ENCODE assay signal across 16 cellular contexts in the genomic region with DNA sequence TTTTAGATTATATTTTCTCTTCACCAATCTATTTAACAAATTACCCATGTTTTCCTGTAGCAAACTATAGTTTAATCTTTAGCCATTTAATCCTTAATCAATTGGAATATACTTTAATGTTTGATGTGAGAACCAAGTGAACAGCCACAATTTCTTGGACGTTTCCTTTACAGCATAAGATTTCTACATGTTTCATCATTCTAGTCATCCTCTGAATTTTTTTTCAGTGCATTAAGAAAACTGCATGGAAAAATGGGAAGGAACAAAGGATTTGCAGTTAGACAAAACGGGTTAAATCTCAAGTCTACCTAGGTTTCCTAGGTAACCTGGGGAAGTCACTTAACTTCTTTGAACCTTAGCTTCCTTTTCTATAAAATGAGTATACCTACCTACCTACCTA.
DNase-seq lines count a peak whose midpoint lies in the region; FAIRE-seq and TF ChIP-seq lines count a peak whose summit lies in the region.
"Had no signal": no experiment of that assay in that cellular context is flagged by ENCODE, and none has a peak within 500 bp of the region (broad histone marks: within the 10 kb centered on the region; RNA-seq: fewer than 3 reads in every experiment).

No MANE protein-coding gene starts in this region.

- intact Hi-C loops in thyroid gland (cut with DNase I): no loop called here

- no peaks in the 10 kb centered on the region for H3K9me3 ChIP-seq in small intestine (ENCODE audit: control insufficient read depth, low read depth)
- H3K9me3 ChIP-seq in thyroid gland: no peaks in the 10 kb centered on the region
- H3K9me3 ChIP-seq: BLaER1 treated with 17β-estradiol and CSF1 and Interleukin-3, amounts not matched to agents 10 nM and 100 nM; HAP-1 had no signal

- no peaks in the 10 kb centered on the region for H3K9me3 Mint-ChIP-seq in chondrocyte (ENCODE audit: low read depth)
- H3K9me3 Mint-ChIP-seq: CD8-positive, alpha-beta T cell had no signal

- WGBS in small intestine, 3 donors: 42 to 49% (median 45%) methylated on average over 2 of the region's 2 CpGs
- WGBS in thyroid gland, 2 donors: 64 to 73% methylated on average over 2 of the region's 2 CpGs

- H3K4me3 ChIP-seq in AG10803 (ENCODE audit: low read length) (no peak overlapping the region), small intestine (ENCODE audit: low read depth in 1 of 2, low read length in 2 of 2) (no peak overlapping the region), thyroid gland (replicated peaks in 1 of 3) (no peak overlapping the region)
- H3K4me3 ChIP-seq: BLaER1 treated with 17β-estradiol and CSF1 and Interleukin-3, amounts not matched to agents 10 nM and 100 nM; GM12878; HAP-1 had no signal

- H3K36me3 Mint-ChIP-seq in chondrocyte (ENCODE audit: low read depth): peaks cover 2% of the 10 kb centered on the region
- H3K36me3 Mint-ChIP-seq: CD8-positive, alpha-beta T cell had no signal

- no peaks in the 10 kb centered on the region for H3K36me3 ChIP-seq in small intestine (ENCODE audit: control insufficient read depth in 2 of 2, insufficient read depth in 2 of 2, low read length in 2 of 2)
- no peaks in the 10 kb centered on the region for H3K36me3 ChIP-seq in thyroid gland
- H3K36me3 ChIP-seq: BLaER1 treated with 17β-estradiol and CSF1 and Interleukin-3, amounts not matched to agents 10 nM and 100 nM; HAP-1 had no signal

- H3K27me3 ChIP-seq in small intestine (ENCODE audit: control insufficient read depth in 2 of 2, insufficient read depth in 2 of 2, low read length in 2 of 2) (no peaks in the 10 kb centered on the region), thyroid gland (no peaks in the 10 kb centered on the region)
- H3K27me3 ChIP-seq: BLaER1 treated with 17β-estradiol and CSF1 and Interleukin-3, amounts not matched to agents 10 nM and 100 nM had no signal

- H3K4me1 ChIP-seq in small intestine (ENCODE audit: control insufficient read depth in 2 of 2, insufficient read depth in 1 of 2, low read depth in 1 of 2, low read length in 1 of 2): no peaks in the 10 kb centered on the region
- no peaks in the 10 kb centered on the region for H3K4me1 ChIP-seq in thyroid gland
- H3K4me1 ChIP-seq: BLaER1 treated with 17β-estradiol and CSF1 and Interleukin-3, amounts not matched to agents 10 nM and 100 nM; HAP-1 had no signal

- peaks cover 15% of the 10 kb centered on the region for H3K27me3 Mint-ChIP-seq in chondrocyte (ENCODE audit: low read depth)

- peak; percentile 53 for FAIRE-seq in small intestine (lab: Jason Lieb, UNC)
- FAIRE-seq: GM12878 had no signal

- no peaks in the 10 kb centered on the region for H3K4me1 Mint-ChIP-seq in chondrocyte (ENCODE audit: low read depth)
- H3K4me1 Mint-ChIP-seq: B cell had no signal

- no peak for TF ChIP-seq CTCF in AG10803 (conservative IDR thresholded peaks at IDR 0.05; ENCODE audit: low read length)
- no peak for TF ChIP-seq CTCF in chondrocyte (IDR thresholded peaks at IDR 0.05)
- TF ChIP-seq CTCF in thyroid gland (IDR thresholded peaks at IDR 0.05): no peak

- peak overlapping the region; percentile 38 for H3K27ac Mint-ChIP-seq in chondrocyte (ENCODE audit: unreplicated experiment)
- H3K27ac Mint-ChIP-seq: B cell; CD8-positive, alpha-beta T cell had no signal

- DNase-seq in AG10803 (ENCODE audit: low read depth) (peak; percentile 12), NCI-H460 (ENCODE audit: extremely low read depth, low read depth) (peak; percentile 26), chondrocyte (ENCODE audit: low spot score) (no peak), small intestine (no peak), thyroid gland (no peak), LoVo (ENCODE audit: low spot score) (no peak), cerebellum (ENCODE audit: low spot score) (no peak)
- DNase-seq: 8988T; Calu3; CD8-positive, alpha-beta T cell; DMS79 treated with DMSO at 0.1 percent for 48 hours; GF-D8 had no signal

- no peak overlapping the region for H3K4me3 Mint-ChIP-seq in chondrocyte (ENCODE audit: unreplicated experiment)
- H3K4me3 Mint-ChIP-seq: B cell; CD8-positive, alpha-beta T cell had no signal

- no peak overlapping the region for H3K27ac ChIP-seq in small intestine (ENCODE audit: low read depth in 1 of 2, low read length in 1 of 2)
- no peak overlapping the region for H3K27ac ChIP-seq in thyroid gland
- H3K27ac ChIP-seq: BLaER1 treated with 17β-estradiol and CSF1 and Interleukin-3, amounts not matched to agents 10 nM and 100 nM had no signal

- no peak for TF ChIP-seq POLR2A in thyroid gland (IDR thresholded peaks at IDR 0.05)

Comparison
In these comparisons a context has a peak if more than half of its experiments do, and no peak if none do; other contexts are left out.
1. DNase-seq: peak in AG10803 (single experiment) and NCI-H460 (single experiment); none in chondrocyte (single experiment), small intestine (single experiment), thyroid gland (0 of 2), LoVo (single experiment) and cerebellum (single experiment).